Comparison of ENCODE assay signal across 27 cellular contexts in the genomic region with DNA sequence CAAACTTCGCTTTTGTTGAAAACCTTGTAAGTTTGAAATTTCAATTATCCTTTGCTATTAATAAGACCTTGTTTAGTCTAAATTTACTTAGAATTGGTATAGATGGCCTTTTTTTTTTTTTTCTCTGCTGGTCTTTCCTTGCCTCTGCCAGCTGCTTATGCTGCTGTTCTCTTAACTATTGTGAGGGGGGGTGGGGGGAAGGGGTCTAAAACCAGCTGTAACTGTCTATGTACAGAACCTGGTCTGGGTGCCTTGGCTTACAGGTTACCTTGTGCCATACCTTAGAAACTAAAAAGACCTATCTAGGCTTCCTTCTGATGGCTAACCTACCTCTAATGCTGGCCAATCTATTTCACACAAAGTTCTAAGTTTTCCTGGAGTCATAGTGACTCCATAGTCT. TPM values are rescaled to one million over a fixed set of nuclear protein-coding genes. Genes with fewer than 3 reads are reported as not detected.
"Had no signal": no experiment of that assay in that cellular context is flagged by ENCODE, and none has a peak within 500 bp of the region (broad histone marks: within the 10 kb centered on the region; RNA-seq: fewer than 3 reads in every experiment).

No MANE protein-coding gene starts in this region.

- ATAC-seq: activated T-cell treated with anti-CD3 and anti-CD28 coated beads, Interleukin-2, amount 50 U/mL, for 72 hours had no signal

- H3K9ac ChIP-seq: SK-N-SH had no signal

- H3K27me3 Mint-ChIP-seq: activated CD4-positive, alpha-beta memory T cell treated with anti-CD3 and anti-CD28 coated beads, Interleukin-2, amount 10 ng/mL, durations not matched to agents 7 days and 5 days; activated naive CD4-positive, alpha-beta T cell treated with anti-CD3 and anti-CD28 coated beads, Interleukin-2, amount 10 ng/mL, durations not matched to agents 7 days and 5 days; activated naive CD8-positive, alpha-beta T cell treated with anti-CD3 and anti-CD28 coated beads for 36 hours had no signal

- H3K27ac ChIP-seq: Peyer's patch, RWPE1, SJCRH30 had no signal

- H3K27me3 ChIP-seq: MG63, Peyer's patch, SJCRH30 had no signal

- H3K36me3 Mint-ChIP-seq: activated naive CD4-positive, alpha-beta T cell treated with anti-CD3 and anti-CD28 coated beads, Interleukin-2, amount 10 ng/mL, durations not matched to agents 7 days and 5 days; activated naive CD8-positive, alpha-beta T cell treated with anti-CD3 and anti-CD28 coated beads for 36 hours had no signal

- H3K27ac Mint-ChIP-seq: activated CD4-positive, alpha-beta memory T cell treated with anti-CD3 and anti-CD28 coated beads, Interleukin-2, amount 10 ng/mL, durations not matched to agents 7 days and 5 days; activated naive CD4-positive, alpha-beta T cell treated with anti-CD3 and anti-CD28 coated beads, Interleukin-2, amount 10 ng/mL, durations not matched to agents 7 days and 5 days; activated naive CD8-positive, alpha-beta T cell treated with anti-CD3 and anti-CD28 coated beads for 36 hours; activated T-cell treated with anti-CD3 and anti-CD28 coated beads, Interleukin-2, amount 50 U/mL, for 72 hours; activated T-helper 2 cell treated with anti-CD3 and anti-CD28 coated beads, Interferon-gamma antibody, Interleukin-2, Interleukin-4, amounts not matched to agents 10 μg/mL and 5 μg/mL and 100 μg/mL, durations not matched to agents 14 hours and 24 hours and 36 hours; T-helper 1 cell treated with Interleukin-12 subunit alpha and Interleukin-12 subunit beta and Interleukin-4 antibody, amounts not matched to agents 30 μg/mL and 1 μg/mL, for 36 hours had no signal

- H3K4me1 Mint-ChIP-seq: activated CD4-positive, alpha-beta memory T cell treated with anti-CD3 and anti-CD28 coated beads, Interleukin-2, amount 10 ng/mL, durations not matched to agents 7 days and 5 days; activated naive CD4-positive, alpha-beta T cell treated with anti-CD3 and anti-CD28 coated beads, Interleukin-2, amount 10 ng/mL, durations not matched to agents 7 days and 5 days; activated naive CD8-positive, alpha-beta T cell treated with anti-CD3 and anti-CD28 coated beads for 36 hours had no signal

- H3K36me3 ChIP-seq: MG63, Peyer's patch, SJCRH30 had no signal

- H3K4me3 Mint-ChIP-seq: activated CD4-positive, alpha-beta memory T cell treated with anti-CD3 and anti-CD28 coated beads, Interleukin-2, amount 10 ng/mL, durations not matched to agents 7 days and 5 days; activated naive CD4-positive, alpha-beta T cell treated with anti-CD3 and anti-CD28 coated beads, Interleukin-2, amount 10 ng/mL, durations not matched to agents 7 days and 5 days; activated naive CD8-positive, alpha-beta T cell treated with anti-CD3 and anti-CD28 coated beads for 36 hours; activated T-cell treated with anti-CD3 and anti-CD28 coated beads, Interleukin-2, amount 50 U/mL, for 72 hours; T-helper 1 cell treated with Interleukin-12 subunit alpha and Interleukin-12 subunit beta and Interleukin-4 antibody, amounts not matched to agents 30 μg/mL and 1 μg/mL, for 36 hours had no signal

- H3K4me3 ChIP-seq: MG63, Peyer's patch, SJCRH30 had no signal

- H3K9me3 Mint-ChIP-seq: activated CD4-positive, alpha-beta memory T cell treated with anti-CD3 and anti-CD28 coated beads, Interleukin-2, amount 10 ng/mL, durations not matched to agents 7 days and 5 days; activated naive CD4-positive, alpha-beta T cell treated with anti-CD3 and anti-CD28 coated beads, Interleukin-2, amount 10 ng/mL, durations not matched to agents 7 days and 5 days; activated naive CD8-positive, alpha-beta T cell treated with anti-CD3 and anti-CD28 coated beads for 36 hours; activated T-cell treated with anti-CD3 and anti-CD28 coated beads, Interleukin-2, amount 50 U/mL, for 72 hours; activated T-helper 2 cell treated with anti-CD3 and anti-CD28 coated beads, Interferon-gamma antibody, Interleukin-2, Interleukin-4, amounts not matched to agents 10 μg/mL and 5 μg/mL and 100 μg/mL, durations not matched to agents 14 hours and 24 hours and 36 hours; T-helper 1 cell treated with Interleukin-12 subunit alpha and Interleukin-12 subunit beta and Interleukin-4 antibody, amounts not matched to agents 30 μg/mL and 1 μg/mL, for 36 hours had no signal

- H3K4me2 ChIP-seq: SK-N-SH had no signal

- H3K9me3 ChIP-seq: MG63, Peyer's patch, SJCRH30, SK-N-SH had no signal

- H3K4me1 ChIP-seq: Peyer's patch, SJCRH30 had no signal

- DNase-seq: activated CD4-positive, alpha-beta memory T cell treated with anti-CD3 and anti-CD28 coated beads, Interleukin-2, amount 10 ng/mL, durations not matched to agents 7 days and 5 days; activated CD4-positive, alpha-beta T cell treated with anti-CD3 and anti-CD28 coated beads, Interleukin-2, amount 50 U/mL, for 1 hour; activated CD4-positive, CD25-positive, alpha-beta regulatory T cell; activated gamma-delta T cell treated with Interleukin-2 at 50 U/mL for 16 hours; activated naive CD4-positive, alpha-beta T cell treated with anti-CD3 and anti-CD28 coated beads, Interleukin-2, amount 10 ng/mL, durations not matched to agents 7 days and 5 days; activated naive CD8-positive, alpha-beta T cell treated with anti-CD3 and anti-CD28 coated beads for 36 hours; activated T-cell treated with anti-CD3 and anti-CD28 coated beads for 4 hours; activated T-cell treated with anti-CD3 and anti-CD28 coated beads, Interleukin-2, amount 50 U/mL, for 72 hours; cerebellar nuclear complex; MG63; NCI-H1105; NCI-H1436; NCI-H1694 treated with DMSO at 0.1 percent for 48 hours; NCI-H2029 treated with DMSO at 0.1 percent for 48 hours; NCI-H345; NCI-H510A; NCI-H526 treated with DMSO at 0.1 percent for 48 hours; Peyer's patch; Right ventricle myocardium superior; SJCRH30; SK-N-SH; T1000 had no signal

RNA-seq across cellular contexts. Expression of a gene that starts 1.0 kb away (rescaled TPM):
- total RNA-seq: activated CD4-positive, alpha-beta memory T cell treated with anti-CD3 and anti-CD28 coated beads, Interleukin-2, amount 10 ng/mL, durations not matched to agents 7 days and 5 days; activated CD8-positive, alpha-beta memory T cell treated with anti-CD3 and anti-CD28 coated beads for 36 hours; activated naive CD8-positive, alpha-beta T cell treated with anti-CD3 and anti-CD28 coated beads for 36 hours; activated T-cell treated with anti-CD3 and anti-CD28 coated beads, Interleukin-2, amount 50 U/mL, for 72 hours; activated T-helper 2 cell treated with anti-CD3 and anti-CD28 coated beads, Interferon-gamma antibody, Interleukin-2, Interleukin-4, amounts not matched to agents 10 μg/mL and 5 μg/mL and 100 μg/mL, durations not matched to agents 14 hours and 24 hours and 36 hours; cardiac septum; Right ventricle myocardium superior; SJCRH30 had no signal
- polyA plus RNA-seq: SK-N-SH had no signal
